ENCODE assay signal across 18 cellular contexts in genomic region chr1:173395762-173396161, GRCh38.
DNase-seq lines count a peak whose midpoint lies in the region; ATAC-seq, FAIRE-seq and TF ChIP-seq lines count a peak whose summit lies in the region.
"Had no signal": no experiment of that assay in that cellular context is flagged by ENCODE, and none has a peak within 500 bp of the region (broad histone marks: within the 10 kb centered on the region; RNA-seq: fewer than 3 reads in every experiment).

No MANE protein-coding gene starts in this region.

- H3K79me1 ChIP-seq in mesenchymal stem cell (replicated peaks; ENCODE audit: low read length, poor library complexity, severe bottlenecking) = no peaks in the 10 kb centered on the region

- no TSS peak for BruUV-seq in HCT116 (replicated peaks; lab: Mats Ljungman, UMichigan)

- no peak overlapping the region for H2BK5ac ChIP-seq in mesenchymal stem cell (ENCODE audit: low read depth, low read length, poor library complexity, severe bottlenecking)

- H3K36me3 ChIP-seq in HCT116 (ENCODE audit: control insufficient read depth in 1 of 2, insufficient read depth in 2 of 2, low read length in 2 of 2) (no peaks in the 10 kb centered on the region), mesenchymal stem cell (ENCODE audit: control insufficient read depth in 1 of 2, insufficient read depth in 2 of 2, low read depth in 1 of 2, low read length in 2 of 2) (no peaks in the 10 kb centered on the region)

- H3K18ac ChIP-seq in mesenchymal stem cell (ENCODE audit: low read depth in 1 of 2, low read length in 2 of 2) = no peak overlapping the region

- DNase-seq in HCT116 (ENCODE audit: low read depth, low spot score) (no peak), RWPE1 (ENCODE audit: low spot score) (peak; percentile 7), mesenchymal stem cell (no peak), GM12892 (ENCODE audit: insufficient read length) (no peak), NCI-H2107 (lab: John Stamatoyannopoulos, UW) (no peak)
- DNase-seq: C1 segment of cervical spinal cord; CD4-positive, alpha-beta T cell; DMS153; DMS79 treated with DMSO at 0.1 percent for 48 hours; EL; HCEC 1CT had no signal

- POLR2A ChIA-PET in HCT116 (lab: Charles Lee) (no interaction called here), RWPE1 (lab: Yijun Ruan, JAX; ENCODE audit: low non-redundant PET) (no interaction called here)

- peak overlapping the region; percentile 54 for H4K8ac ChIP-seq in mesenchymal stem cell (ENCODE audit: low read length)

- no peak overlapping the region for H3K4me2 ChIP-seq in HCT116 (ENCODE audit: low read length)
- H3K4me2 ChIP-seq in mesenchymal stem cell (ENCODE audit: low read length, poor library complexity, severe bottlenecking) = no peak overlapping the region

- ATAC-seq in HCT116 (peak; percentile 58), esophagus mucosa (peak; percentile 60), HG03460 (IDR thresholded peaks at IDR 0.05; ENCODE audit: unreplicated experiment) (no peak)

- H3K14ac ChIP-seq in mesenchymal stem cell (ENCODE audit: low read length in 2 of 2) = no peak overlapping the region

- no peaks in the 10 kb centered on the region for H3K27me3 ChIP-seq in HCT116 (ENCODE audit: insufficient read depth, low read length)
- H3K27me3 ChIP-seq in mesenchymal stem cell (ENCODE audit: control insufficient read depth in 1 of 2, insufficient read depth in 1 of 2, low read length in 2 of 2) = no peaks in the 10 kb centered on the region

- intact Hi-C loops in HCT116 (cut with micrococcal nuclease) = no loop called here

- H3K23ac ChIP-seq in mesenchymal stem cell (ENCODE audit: low read length in 2 of 2) = no peak overlapping the region

- H3K4ac ChIP-seq in mesenchymal stem cell (ENCODE audit: low read depth in 1 of 2, low read length in 2 of 2) = no peak overlapping the region

- H3K9me2 ChIP-seq in HCT116 (ENCODE audit: insufficient read depth) = no peaks in the 10 kb centered on the region

- H3K9me3 ChIP-seq in HCT116 (ENCODE audit: control insufficient read depth in 1 of 2, insufficient read depth in 1 of 2, low read depth in 1 of 2, low read length in 2 of 2) = no peaks in the 10 kb centered on the region
- H3K9me3 ChIP-seq in mesenchymal stem cell (ENCODE audit: control insufficient read depth, low read length) = no peaks in the 10 kb centered on the region

- no peak overlapping the region for H3K27ac ChIP-seq in HCT116 (ENCODE audit: low read depth, low read length)
- H3K27ac ChIP-seq in RWPE1 = no peak overlapping the region
- no peak overlapping the region for H3K27ac ChIP-seq in mesenchymal stem cell (ENCODE audit: low read length, poor library complexity, severe bottlenecking)

- H2BK15ac ChIP-seq in mesenchymal stem cell (ENCODE audit: low read depth, poor library complexity, severe bottlenecking) = no peak overlapping the region

- no peak overlapping the region for H2BK120ac ChIP-seq in mesenchymal stem cell (ENCODE audit: low read depth, low read length)

- no peak for FAIRE-seq in GM12892 (lab: Jason Lieb, UNC)
- FAIRE-seq: A204.1, G401.6, GM12891, GM19239, H1 had no signal

- CTCF ChIA-PET in HCT116 (lab: Charles Lee) = no interaction called here
- CTCF ChIA-PET in RWPE1 (lab: Yijun Ruan, JAX) = interaction anchor here (0.7 kb wide), 1 partner anchor 20 kb away, joined by 3 read pairs; no protein-coding TSS in a partner anchor

- no peak for TF ChIP-seq POLR2A in HCT116 (IDR thresholded peaks at IDR 0.05; ENCODE audit: borderline replicate concordance, extremely low read depth, insufficient read depth, insufficient read length)
- TF ChIP-seq POLR2A in GM12892 (IDR thresholded peaks at IDR 0.05; ENCODE audit: low read depth, low read length) = no peak

- no peak overlapping the region for H3K4me3 ChIP-seq in HCT116 (replicated peaks in 1 of 2; ENCODE audit: low read depth in 1 of 2, low read length in 2 of 2)
- no peak overlapping the region for H3K4me3 ChIP-seq in mesenchymal stem cell (ENCODE audit: insufficient read depth in 1 of 2, low read depth in 1 of 2, low read length in 2 of 2)

- H3K4me1 ChIP-seq in HCT116 (ENCODE audit: control insufficient read depth in 1 of 2, insufficient read depth in 2 of 2, low read length in 2 of 2) (peaks cover 9 to 31% of the 10 kb centered on the region in 2 experiments), mesenchymal stem cell (ENCODE audit: control insufficient read depth, insufficient read depth, low read depth, low read length) (peaks cover 4% of the 10 kb centered on the region)

- H4K91ac ChIP-seq in mesenchymal stem cell (ENCODE audit: low read length) = no peak overlapping the region

- TF ChIP-seq CTCF in HCT116 (IDR thresholded peaks at IDR 0.05 in 2 of 3, conservative IDR thresholded peaks at IDR 0.05 in 1 of 3; ENCODE audit: borderline replicate concordance in 1 of 3, insufficient read depth in 1 of 3, low read depth in 2 of 3, low read length in 2 of 3) = no peak
- no peak for TF ChIP-seq CTCF in RWPE1 (conservative IDR thresholded peaks at IDR 0.05; ENCODE audit: low read depth)

- no peak overlapping the region for H2AK5ac ChIP-seq in mesenchymal stem cell (ENCODE audit: low read length, severe bottlenecking)

- RAD21 ChIA-PET in HCT116 (lab: Charles Lee; ENCODE audit: low non-redundant PET in 1 of 2, low total read pairs in 2 of 2, uncharacterized antibody in 2 of 2, unreplicated experiment in 2 of 2) = no interaction called here

- H2BK12ac ChIP-seq in mesenchymal stem cell (ENCODE audit: low read length in 2 of 2) = no peak overlapping the region

- H2AFZ ChIP-seq in HCT116 (ENCODE audit: low read depth, low read length, poor library complexity, severe bottlenecking) = no peak overlapping the region
- H2AFZ ChIP-seq in mesenchymal stem cell (ENCODE audit: low read depth, low read length) = no peak overlapping the region

- H3K79me2 ChIP-seq in HCT116 (ENCODE audit: insufficient read depth, low read length) = no peaks in the 10 kb centered on the region

- H4K20me1 ChIP-seq in HCT116 (ENCODE audit: insufficient read depth) = no peaks in the 10 kb centered on the region

- no peak for TF ChIP-seq RAD21 in HCT116 (IDR thresholded peaks at IDR 0.05; ENCODE audit: low read depth)

- no peak overlapping the region for H3K9ac ChIP-seq in HCT116 (ENCODE audit: low read length)
- no peak overlapping the region for H3K9ac ChIP-seq in mesenchymal stem cell (ENCODE audit: low read length)

TF ChIP-seq in HCT116, 20 proteins besides CTCF, POLR2A, EP300 and RAD21:
- TF ChIP-seq JUND (IDR thresholded peaks at IDR 0.05) (no peak), POLR2AphosphoS5 (IDR thresholded peaks at IDR 0.05; ENCODE audit: low read depth, low read length) (no peak), EZH2 (IDR thresholded peaks at IDR 0.05) (no peak), CEBPB (IDR thresholded peaks at IDR 0.05; ENCODE audit: low read depth) (no peak), REST (IDR thresholded peaks at IDR 0.05; ENCODE audit: low read depth) (no peak), EGR1 (IDR thresholded peaks at IDR 0.05; ENCODE audit: low read depth) (no peak), ZFX (IDR thresholded peaks at IDR 0.05) (no peak), SRF (IDR thresholded peaks at IDR 0.05; ENCODE audit: low read depth) (no peak), SP1 (IDR thresholded peaks at IDR 0.05; ENCODE audit: low read depth) (no peak), SIN3A (IDR thresholded peaks at IDR 0.05; ENCODE audit: low read depth) (no peak), FOSL1 (IDR thresholded peaks at IDR 0.05; ENCODE audit: low read depth) (no peak)
